Comparison of ENCODE assay signal across 18 cellular contexts in the genomic region with DNA sequence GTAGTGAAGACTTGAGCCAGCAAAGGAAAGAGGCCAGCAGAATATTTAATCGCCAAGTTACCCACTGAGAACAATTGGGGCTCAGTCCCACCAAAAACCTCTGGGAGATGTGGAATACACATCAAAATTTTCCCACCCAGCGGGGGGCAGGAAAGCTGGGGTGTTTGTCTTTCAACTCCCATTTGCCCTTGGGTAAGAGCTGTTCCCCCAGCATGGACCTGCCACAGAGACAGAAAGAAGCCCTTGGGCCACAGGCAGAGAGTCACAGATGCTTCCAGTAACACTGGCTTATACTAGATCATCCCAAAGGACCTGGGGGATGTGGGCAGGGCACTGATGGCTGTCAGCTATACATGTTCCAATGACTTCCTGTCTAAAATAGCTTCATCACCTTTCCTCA. TPM values are rescaled to one million over a fixed set of nuclear protein-coding genes. Genes with fewer than 3 reads are reported as not detected.
DNase-seq lines count a peak whose midpoint lies in the region; ATAC-seq and TF ChIP-seq lines count a peak whose summit lies in the region.
"Had no signal": no experiment of that assay in that cellular context is flagged by ENCODE, and none has a peak within 500 bp of the region (broad histone marks: within the 10 kb centered on the region; RNA-seq: fewer than 3 reads in every experiment).

No MANE protein-coding gene starts in this region.

- ATAC-seq in activated naive CD8-positive, alpha-beta T cell treated with anti-CD3 and anti-CD28 coated beads, Interleukin-2, amount 50 U/mL, for 24 hours, result no peak
- no peak for ATAC-seq in stimulated activated memory B cell treated with anti-CD40 and anti-IgM and Interleukin-4, amounts not matched to agents 10 μg/mL and 1 μg/mL and 100 μg/mL, for 72 hours
- no peak for ATAC-seq in sciatic nerve
- ATAC-seq: A549, heart right ventricle had no signal

- TF ChIP-seq CTCF in Peyer's patch (IDR thresholded peaks at IDR 0.05) (no peak), vagina (IDR thresholded peaks at IDR 0.05) (no peak)

- no peak for DNase-seq in activated T-cell treated with anti-CD3 and anti-CD28 coated beads, Interleukin-2, amount 50 U/mL, for 24 hours
- DNase-seq in activated T-cell treated with anti-CD3 and anti-CD28 coated beads for 4 hours (no peak), Peyer's patch (peak in 1 of 3 donors; percentile 34), sciatic nerve (ENCODE audit: low spot score) (no peak), vagina (ENCODE audit: extremely low spot score in 2 of 2) (no peak), OCI-M2 (lab: John Stamatoyannopoulos, UW; ENCODE audit: unreplicated experiment) (no peak)
- DNase-seq in activated naive CD8-positive, alpha-beta T cell treated with anti-CD3 and anti-CD28 coated beads, Interleukin-2, amount 50 U/mL, for 24 hours, result no peak
- DNase-seq: effector CD8-positive, alpha-beta T cell; HCEC 1CT; heart right ventricle; islet precursor cell; NCI-H1694; NCI-H2227 treated with DMSO at 0.1 percent for 48 hours; uterus had no signal

- intact Hi-C loops in sciatic nerve (cut with DNase I) (no loop called here), vagina (cut with DNase I) (no loop called here)

- H3K36me3 Mint-ChIP-seq in activated T-cell treated with anti-CD3 and anti-CD28 coated beads, Interleukin-2, amount 50 U/mL, for 24 hours (ENCODE audit: low read depth), result no peaks in the 10 kb centered on the region
- no peaks in the 10 kb centered on the region for H3K36me3 Mint-ChIP-seq in activated naive CD8-positive, alpha-beta T cell treated with anti-CD3 and anti-CD28 coated beads, Interleukin-2, amount 50 U/mL, for 24 hours (ENCODE audit: low read depth)
- no peaks in the 10 kb centered on the region for H3K36me3 Mint-ChIP-seq in stimulated activated memory B cell treated with anti-CD40 and anti-IgM and Interleukin-4, amounts not matched to agents 10 μg/mL and 1 μg/mL and 100 μg/mL, for 72 hours
- H3K36me3 Mint-ChIP-seq: neural progenitor cell had no signal

- no peaks in the 10 kb centered on the region for H3K9me3 Mint-ChIP-seq in activated T-cell treated with anti-CD3 and anti-CD28 coated beads, Interleukin-2, amount 50 U/mL, for 24 hours
- H3K9me3 Mint-ChIP-seq in activated naive CD8-positive, alpha-beta T cell treated with anti-CD3 and anti-CD28 coated beads, Interleukin-2, amount 50 U/mL, for 24 hours, result no peaks in the 10 kb centered on the region
- H3K9me3 Mint-ChIP-seq in stimulated activated memory B cell treated with anti-CD40 and anti-IgM and Interleukin-4, amounts not matched to agents 10 μg/mL and 1 μg/mL and 100 μg/mL, for 72 hours, result no peaks in the 10 kb centered on the region
- H3K9me3 Mint-ChIP-seq: neural progenitor cell had no signal

- no peak for TF ChIP-seq POLR2A in Peyer's patch (IDR thresholded peaks at IDR 0.05)
- TF ChIP-seq POLR2A in vagina (IDR thresholded peaks at IDR 0.05), result no peak

- peak overlapping the region; percentile 34 to 69 (median 54) for H3K27ac ChIP-seq in Peyer's patch
- no peak overlapping the region for H3K27ac ChIP-seq in vagina
- H3K27ac ChIP-seq: A549, cardiac muscle cell, neural progenitor cell, uterus had no signal

- H3K27me3 ChIP-seq in Peyer's patch (no peaks in the 10 kb centered on the region), vagina (no peaks in the 10 kb centered on the region)
- H3K27me3 ChIP-seq: cardiac muscle cell, heart right ventricle, neural progenitor cell, uterus had no signal

- peak overlapping the region; percentile 90 for H3K27ac Mint-ChIP-seq in activated T-cell treated with anti-CD3 and anti-CD28 coated beads, Interleukin-2, amount 50 U/mL, for 24 hours
- peak overlapping the region; percentile 86 for H3K27ac Mint-ChIP-seq in activated naive CD8-positive, alpha-beta T cell treated with anti-CD3 and anti-CD28 coated beads, Interleukin-2, amount 50 U/mL, for 24 hours
- peak overlapping the region; percentile 99 for H3K27ac Mint-ChIP-seq in stimulated activated memory B cell treated with anti-CD40 and anti-IgM and Interleukin-4, amounts not matched to agents 10 μg/mL and 1 μg/mL and 100 μg/mL, for 72 hours
- H3K27ac Mint-ChIP-seq: neural progenitor cell had no signal

- H3K4me3 Mint-ChIP-seq in activated T-cell treated with anti-CD3 and anti-CD28 coated beads, Interleukin-2, amount 50 U/mL, for 24 hours, result no peak overlapping the region
- no peak overlapping the region for H3K4me3 Mint-ChIP-seq in activated naive CD8-positive, alpha-beta T cell treated with anti-CD3 and anti-CD28 coated beads, Interleukin-2, amount 50 U/mL, for 24 hours
- H3K4me3 Mint-ChIP-seq in stimulated activated memory B cell treated with anti-CD40 and anti-IgM and Interleukin-4, amounts not matched to agents 10 μg/mL and 1 μg/mL and 100 μg/mL, for 72 hours, result peak overlapping the region; percentile 40
- H3K4me3 Mint-ChIP-seq: neural progenitor cell had no signal

- H3K36me3 ChIP-seq in Peyer's patch (no peaks in the 10 kb centered on the region), vagina (no peaks in the 10 kb centered on the region)
- H3K36me3 ChIP-seq: cardiac muscle cell, heart right ventricle, neural progenitor cell, uterus had no signal

- no peaks in the 10 kb centered on the region for H3K27me3 Mint-ChIP-seq in activated T-cell treated with anti-CD3 and anti-CD28 coated beads, Interleukin-2, amount 50 U/mL, for 24 hours
- H3K27me3 Mint-ChIP-seq in activated naive CD8-positive, alpha-beta T cell treated with anti-CD3 and anti-CD28 coated beads, Interleukin-2, amount 50 U/mL, for 24 hours, result no peaks in the 10 kb centered on the region
- H3K27me3 Mint-ChIP-seq in stimulated activated memory B cell treated with anti-CD40 and anti-IgM and Interleukin-4, amounts not matched to agents 10 μg/mL and 1 μg/mL and 100 μg/mL, for 72 hours, result no peaks in the 10 kb centered on the region

- peaks cover 59% of the 10 kb centered on the region for H3K4me1 Mint-ChIP-seq in activated T-cell treated with anti-CD3 and anti-CD28 coated beads, Interleukin-2, amount 50 U/mL, for 24 hours (ENCODE audit: low read depth)
- peaks cover 51% of the 10 kb centered on the region for H3K4me1 Mint-ChIP-seq in activated naive CD8-positive, alpha-beta T cell treated with anti-CD3 and anti-CD28 coated beads, Interleukin-2, amount 50 U/mL, for 24 hours
- H3K4me1 Mint-ChIP-seq in stimulated activated memory B cell treated with anti-CD40 and anti-IgM and Interleukin-4, amounts not matched to agents 10 μg/mL and 1 μg/mL and 100 μg/mL, for 72 hours, result peaks cover 81% of the 10 kb centered on the region
- H3K4me1 Mint-ChIP-seq: neural progenitor cell had no signal

- peaks cover 0 to 9% (median 0%) of the 10 kb centered on the region in 4 donors for H3K4me1 ChIP-seq in Peyer's patch
- H3K4me1 ChIP-seq in vagina, result no peaks in the 10 kb centered on the region
- H3K4me1 ChIP-seq: A549, neural progenitor cell, uterus had no signal

- H3K9me3 ChIP-seq in Peyer's patch (no peaks in the 10 kb centered on the region), vagina (no peaks in the 10 kb centered on the region)
- H3K9me3 ChIP-seq: A549, heart right ventricle, uterus had no signal

- H3K4me3 ChIP-seq in Peyer's patch (no peak overlapping the region), vagina (no peak overlapping the region)
- H3K4me3 ChIP-seq: A549, cardiac muscle cell, heart right ventricle, neural progenitor cell, uterus had no signal

RNA-seq across cellular contexts. Expression of gene FBXW7, which starts 18.9 kb away (rescaled TPM):
- total RNA-seq in Peyer's patch (100 to 1,000 TPM in 1 of 4 donors, 10 to 100 TPM in 3; 33.4 to 120 (median 43.0) TPM), sciatic nerve (85.0 TPM), vagina (61.1 TPM)
